In the genomic region with DNA sequence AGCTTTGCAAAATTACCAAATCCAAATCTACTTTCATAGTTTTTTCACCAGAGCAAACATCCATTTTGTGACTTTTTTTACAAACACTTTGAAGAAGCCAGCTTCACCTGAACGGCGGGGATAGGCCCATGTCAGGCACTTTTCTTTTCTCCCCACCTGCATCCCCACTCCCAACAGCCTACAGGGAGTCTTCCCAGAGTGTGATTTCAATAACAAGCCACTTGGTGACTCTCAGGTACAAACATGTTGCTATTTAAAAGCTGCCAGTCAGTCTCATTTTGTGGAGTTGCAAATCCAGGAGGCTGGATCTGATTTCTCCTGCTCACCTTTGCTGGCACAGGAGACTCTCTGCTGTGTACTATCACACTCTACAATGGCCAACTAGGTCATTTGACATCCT, we compare ENCODE assay signal across 19 cellular contexts.
"Had no signal": no experiment of that assay in that cellular context is flagged by ENCODE, and none has a peak within 500 bp of the region (broad histone marks: within the 10 kb centered on the region; RNA-seq: fewer than 3 reads in every experiment).

No MANE protein-coding gene starts in this region.

- H3K4me3 ChIP-seq: dorsolateral prefrontal cortex, left lung, right atrium auricular region, tibial artery had no signal

- DNase-seq: activated B cell treated with CpG ODN at 0.5 μM for 24 hours; activated CD4-positive, alpha-beta memory T cell treated with anti-CD3 and anti-CD28 coated beads, Interleukin-2, amount 10 ng/mL, durations not matched to agents 7 days and 5 days; activated CD4-positive, alpha-beta T cell treated with anti-CD3 and anti-CD28 coated beads for 4 hours; activated CD8-positive, alpha-beta memory T cell treated with anti-CD3 and anti-CD28 coated beads, Interleukin-2, amount 10 ng/mL, durations not matched to agents 7 days and 5 days; activated naive CD4-positive, alpha-beta T cell treated with Interleukin-2 at 50 U/mL for 16 hours; aorta; brain microvascular endothelial cell; central memory CD4-positive, alpha-beta T cell; dorsolateral prefrontal cortex; hippocampal formation; left lung; midbrain; stimulated activated CD4-positive, alpha-beta T cell treated with anti-CD3 and anti-CD28 coated beads, Interleukin-12 subunit alpha, Interleukin-12 subunit beta, amount 100 ng/mL, for 4 hours; stimulated activated CD4-positive, alpha-beta T cell treated with anti-CD3 and anti-CD28 coated beads, Interleukin-2, amount 100 ng/mL, for 24 hours; stimulated activated naive CD8-positive, alpha-beta T cell treated with anti-CD3 and anti-CD28 coated beads, Interleukin-15, Interleukin-2, amounts not matched to agents 100 U/mL and 50 U/mL, for 24 hours; substantia nigra; tibial artery had no signal

- H3K36me3 ChIP-seq: brain microvascular endothelial cell, left lung, right atrium auricular region, tibial artery had no signal

- H3K27me3 ChIP-seq: brain microvascular endothelial cell, dorsolateral prefrontal cortex, foreskin keratinocyte, left lung, right atrium auricular region, tibial artery had no signal

- ATAC-seq: activated CD8-positive, alpha-beta memory T cell treated with anti-CD3 and anti-CD28 coated beads, Interleukin-2, amount 10 ng/mL, durations not matched to agents 7 days and 5 days; foreskin keratinocyte; left lung; stimulated activated naive CD8-positive, alpha-beta T cell treated with anti-CD3 and anti-CD28 coated beads, Interleukin-15, Interleukin-2, amounts not matched to agents 100 U/mL and 50 U/mL, for 24 hours had no signal

- H3K4me1 ChIP-seq: foreskin keratinocyte, left lung, right atrium auricular region, tibial artery had no signal

- H3K27ac ChIP-seq: brain microvascular endothelial cell, dorsolateral prefrontal cortex, foreskin keratinocyte, left lung, right atrium auricular region, tibial artery had no signal
